In genomic region chr19:36163813-36164212, GRCh38 we compare ENCODE assay signal across 2 cellular contexts.
TF ChIP-seq lines count a peak whose summit lies in the region.

No MANE protein-coding gene starts in this region.

TF ChIP-seq in A549, 52 proteins besides CTCF, POLR2A, EP300 and RAD21:
- TF ChIP-seq FOSB (CRISPR knock-in tag; IDR thresholded peaks at IDR 0.05) (no peak), GATA3 (IDR thresholded peaks at IDR 0.05; ENCODE audit: borderline replicate concordance) (no peak), FOSL2 (IDR thresholded peaks at IDR 0.05) (no peak), FOSL2 (CRISPR knock-in tag; IDR thresholded peaks at IDR 0.05) (no peak), NFE2L2 (conservative IDR thresholded peaks at IDR 0.05; ENCODE audit: low read length) (no peak), CBX8 (IDR thresholded peaks at IDR 0.05) (no peak), NR3C1 (IDR thresholded peaks at IDR 0.05) (no peak), ATOH8 (CRISPR knock-in tag; IDR thresholded peaks at IDR 0.05; ENCODE audit: low read depth) (no peak), CEBPB (IDR thresholded peaks at IDR 0.05) (no peak), RFX5 (IDR thresholded peaks at IDR 0.05) (no peak)

TF ChIP-seq in H1, 55 proteins besides CTCF, POLR2A, EP300 and RAD21:
- TF ChIP-seq SIRT6 (IDR thresholded peaks at IDR 0.05; ENCODE audit: low read length) (no peak), TEAD4 (IDR thresholded peaks at IDR 0.05; ENCODE audit: low read depth, low read length) (no peak), BCL11A (IDR thresholded peaks at IDR 0.05; ENCODE audit: low read depth in 2 of 2, low read length in 2 of 2) (no peak), E2F6 (IDR thresholded peaks at IDR 0.05) (no peak), POU5F1 (IDR thresholded peaks at IDR 0.05; ENCODE audit: low read depth, low read length) (no peak), TCF12 (IDR thresholded peaks at IDR 0.05; ENCODE audit: low read depth, low read length) (no peak), POLR2AphosphoS5 (IDR thresholded peaks at IDR 0.05; ENCODE audit: low read depth, low read length) (no peak), TBP (IDR thresholded peaks at IDR 0.05; ENCODE audit: low read depth, low read length) (no peak), CBX5 (IDR thresholded peaks at IDR 0.05; ENCODE audit: low read depth, low read length) (no peak), ASH2L (IDR thresholded peaks at IDR 0.05; ENCODE audit: low read length) (no peak), ZNF274 (IDR thresholded peaks at IDR 0.05; ENCODE audit: borderline replicate concordance, extremely low read depth, low read length) (no peak), SP1 (IDR thresholded peaks at IDR 0.05; ENCODE audit: low read depth, low read length) (no peak), HDAC6 (IDR thresholded peaks at IDR 0.05; ENCODE audit: low read depth, low read length) (no peak), NANOG (IDR thresholded peaks at IDR 0.05; ENCODE audit: insufficient read depth, low read depth, low read length, poor library complexity, severe bottlenecking) (no peak)
